ENCODE assay signal across 2 cellular contexts in genomic region chr15:58934114-58934447, GRCh38.
TF ChIP-seq lines count a peak whose summit lies in the region.

No MANE protein-coding gene starts in this region.

TF ChIP-seq in endothelial cell of umbilical vein, 7 proteins besides CTCF, POLR2A, EP300 and RAD21:
- TF ChIP-seq MAX (IDR thresholded peaks at IDR 0.05; ENCODE audit: insufficient read depth, insufficient read length) (no peak), MYC (IDR thresholded peaks at IDR 0.05; ENCODE audit: low read depth, low read length) (no peak), POLR2AphosphoS5 (IDR thresholded peaks at IDR 0.05; ENCODE audit: insufficient read depth, low read depth, low read length) (no peak), FOS (IDR thresholded peaks at IDR 0.05; ENCODE audit: borderline replicate concordance, insufficient read depth, low read length) (no peak), GATA2 (IDR thresholded peaks at IDR 0.05; ENCODE audit: insufficient read depth, insufficient read length, low read depth, low read length) (no peak), JUN (IDR thresholded peaks at IDR 0.05; ENCODE audit: borderline replicate concordance, insufficient read depth, insufficient read length, low read depth) (no peak), EZH2 (IDR thresholded peaks at IDR 0.05; ENCODE audit: borderline replicate concordance, low read depth, low read length, severe bottlenecking) (no peak)

TF ChIP-seq in neural cell, 6 proteins besides CTCF, POLR2A, EP300 and RAD21:
- TF ChIP-seq SMC3 (conservative IDR thresholded peaks at IDR 0.05; ENCODE audit: poor library complexity) (no peak), POLR2AphosphoS5 (IDR thresholded peaks at IDR 0.05) (no peak), EZH2 (IDR thresholded peaks at IDR 0.05; ENCODE audit: borderline replicate concordance, insufficient read depth, low read length, poor library complexity, severe bottlenecking) (no peak), TAF1 (IDR thresholded peaks at IDR 0.05; ENCODE audit: low read depth) (no peak), REST (IDR thresholded peaks at IDR 0.05; ENCODE audit: borderline replicate concordance) (no peak), MXI1 (conservative IDR thresholded peaks at IDR 0.05; ENCODE audit: poor library complexity, severe bottlenecking) (no peak)
